25 cellular contexts compared by ENCODE assay signal in genomic region chr14:96213871-96214465, GRCh38. TPM values are rescaled to one million over a fixed set of nuclear protein-coding genes. Genes with fewer than 3 reads are reported as not detected.
"Had no signal": no experiment of that assay in that cellular context is flagged by ENCODE, and none has a peak within 500 bp of the region (broad histone marks: within the 10 kb centered on the region; RNA-seq: fewer than 3 reads in every experiment).

No MANE protein-coding gene starts in this region.

- H3K4me3 ChIP-seq: breast epithelium, SK-N-MC had no signal

- H3K4me1 ChIP-seq: breast epithelium had no signal

- DNase-seq: activated CD4-positive, alpha-beta T cell treated with anti-CD3 and anti-CD28 coated beads for 4 hours; activated CD8-positive, alpha-beta memory T cell treated with anti-CD3 and anti-CD28 coated beads, Interleukin-2, amount 50 U/mL, for 4 hours; activated CD8-positive, alpha-beta T cell treated with anti-CD3 and anti-CD28 coated beads for 36 hours; activated naive CD4-positive, alpha-beta T cell treated with anti-CD3 and anti-CD28 coated beads, Interleukin-2, amount 50 U/mL, for 16 hours; activated naive CD8-positive, alpha-beta T cell treated with anti-CD3 and anti-CD28 coated beads, Interleukin-2, amount 10 ng/mL, durations not matched to agents 7 days and 5 days; activated T-cell treated with anti-CD3 and anti-CD28 coated beads, Interleukin-2, amount 50 U/mL, for 72 hours; aorta; KG1; NCI-H1092; NCI-H1417; NCI-H1930; NCI-H2171 treated with DMSO at 0.1 percent for 48 hours; NCI-H226; NCI-H69; NK-92 treated with Interleukin-12 subunit alpha and Interleukin-12 subunit beta, amount 100 ng/mL, for 24 hours; OCI-M1; SIG-M5 had no signal

- H3K27me3 ChIP-seq: breast epithelium had no signal

- ATAC-seq: activated CD4-positive, CD25-positive, alpha-beta regulatory T cell treated with anti-CD3 and anti-CD28 coated beads, Interleukin-2, amount 50 U/mL, for 24 hours; activated CD8-positive, alpha-beta T cell treated with anti-CD3 and anti-CD28 coated beads for 36 hours; activated T-cell treated with anti-CD3 and anti-CD28 coated beads, Interleukin-2, amount 50 U/mL, for 72 hours; Panc1 had no signal

- H3K36me3 ChIP-seq: breast epithelium had no signal

- H3K27ac ChIP-seq: SK-N-MC had no signal

RNA-seq across cellular contexts. Expression of gene BDKRB2, which starts 9.3 kb away (rescaled TPM):
- total RNA-seq: activated CD8-positive, alpha-beta T cell treated with anti-CD3 and anti-CD28 coated beads for 36 hours; activated naive CD8-positive, alpha-beta T cell treated with anti-CD3 and anti-CD28 coated beads, Interleukin-2, amount 10 ng/mL, durations not matched to agents 7 days and 5 days; activated T-cell treated with anti-CD3 and anti-CD28 coated beads, Interleukin-2, amount 50 U/mL, for 72 hours; activated T-helper 2 cell treated with anti-CD3 and anti-CD28 coated beads, Interferon-gamma antibody, Interleukin-2, Interleukin-4, amounts not matched to agents 10 μg/mL and 5 μg/mL and 100 μg/mL, durations not matched to agents 14 hours and 24 hours and 36 hours; NCI-H460; T-helper 1 cell treated with Interleukin-12 subunit alpha and Interleukin-12 subunit beta and Interleukin-4 antibody, amounts not matched to agents 30 ng/mL and 1 ng/mL, for 36 hours had no signal
- polyA plus RNA-seq: aorta, IgD-negative memory B cell had no signal

RNA-seq across cellular contexts. Expression of gene BDKRB1, which starts 42.0 kb away (rescaled TPM):
- total RNA-seq: activated CD8-positive, alpha-beta T cell treated with anti-CD3 and anti-CD28 coated beads for 36 hours; activated naive CD8-positive, alpha-beta T cell treated with anti-CD3 and anti-CD28 coated beads, Interleukin-2, amount 10 ng/mL, durations not matched to agents 7 days and 5 days; activated T-cell treated with anti-CD3 and anti-CD28 coated beads, Interleukin-2, amount 50 U/mL, for 72 hours; activated T-helper 2 cell treated with anti-CD3 and anti-CD28 coated beads, Interferon-gamma antibody, Interleukin-2, Interleukin-4, amounts not matched to agents 10 μg/mL and 5 μg/mL and 100 μg/mL, durations not matched to agents 14 hours and 24 hours and 36 hours; NCI-H460; T-helper 1 cell treated with Interleukin-12 subunit alpha and Interleukin-12 subunit beta and Interleukin-4 antibody, amounts not matched to agents 30 ng/mL and 1 ng/mL, for 36 hours had no signal
- polyA plus RNA-seq: IgD-negative memory B cell had no signal
